Comparison of ENCODE assay signal across 1 cellular context in the genomic region with DNA sequence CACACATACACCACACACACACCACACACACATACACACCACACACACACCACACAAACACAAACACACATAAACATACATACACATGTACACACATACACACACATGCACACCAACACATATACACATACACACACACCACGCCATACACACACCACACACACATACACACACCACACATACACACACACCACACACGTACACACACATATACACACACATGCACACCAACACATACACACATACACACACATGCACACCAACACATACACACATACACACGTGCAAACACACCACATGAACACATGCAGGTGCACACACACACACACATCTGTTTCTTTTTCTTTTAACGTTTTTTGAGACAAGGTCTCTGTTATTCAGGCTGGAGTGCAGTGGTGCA.
TF ChIP-seq lines count a peak whose summit lies in the region.

No MANE protein-coding gene starts in this region.

TF ChIP-seq in HepG2, 621 proteins besides CTCF, POLR2A, EP300 and RAD21 (continued from another document and continues in another):
- TF ChIP-seq, protein P1, sequence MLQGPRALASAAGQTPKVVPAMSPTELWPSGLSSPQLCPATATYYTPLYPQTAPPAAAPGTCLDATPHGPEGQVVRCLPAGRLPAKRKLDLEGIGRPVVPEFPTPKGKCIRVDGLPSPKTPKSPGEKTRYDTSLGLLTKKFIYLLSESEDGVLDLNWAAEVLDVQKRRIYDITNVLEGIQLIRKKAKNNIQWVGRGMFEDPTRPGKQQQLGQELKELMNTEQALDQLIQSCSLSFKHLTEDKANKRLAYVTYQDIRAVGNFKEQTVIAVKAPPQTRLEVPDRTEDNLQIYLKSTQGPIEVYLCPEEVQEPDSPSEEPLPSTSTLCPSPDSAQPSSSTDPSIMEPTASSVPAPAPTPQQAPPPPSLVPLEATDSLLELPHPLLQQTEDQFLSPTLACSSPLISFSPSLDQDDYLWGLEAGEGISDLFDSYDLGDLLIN (CRISPR knock-in tag; IDR thresholded peaks at IDR 0.05; ENCODE audit: borderline replicate concordance), result no peak
- TF ChIP-seq ZNF607 (CRISPR knock-in tag; IDR thresholded peaks at IDR 0.05; ENCODE audit: borderline replicate concordance) (no peak), TERF1 (CRISPR knock-in tag; IDR thresholded peaks at IDR 0.05) (no peak), FOXO4 (CRISPR knock-in tag; conservative IDR thresholded peaks at IDR 0.05) (no peak), ZNF296 (CRISPR knock-in tag; conservative IDR thresholded peaks at IDR 0.05) (no peak), ZKSCAN1 (IDR thresholded peaks at IDR 0.05; ENCODE audit: low read length) (no peak), NR2F6 (IDR thresholded peaks at IDR 0.05) (no peak), NR2F6 (CRISPR knock-in tag; IDR thresholded peaks at IDR 0.05) (no peak), MNT (IDR thresholded peaks at IDR 0.05) (peak; percentile 82), BRF2 (CRISPR knock-in tag; IDR thresholded peaks at IDR 0.05) (no peak), PRPF4 (IDR thresholded peaks at IDR 0.05; ENCODE audit: low read depth, low read length, poor library complexity, severe bottlenecking) (no peak), ZNF704 (CRISPR knock-in tag; IDR thresholded peaks at IDR 0.05; ENCODE audit: borderline replicate concordance) (no peak), SMAD3 (CRISPR knock-in tag; IDR thresholded peaks at IDR 0.05) (no peak), ZNF646 (CRISPR knock-in tag; IDR thresholded peaks at IDR 0.05) (peak; percentile 97), SMYD3 (CRISPR knock-in tag; IDR thresholded peaks at IDR 0.05) (no peak), ZNF619 (CRISPR knock-in tag; IDR thresholded peaks at IDR 0.05) (no peak), BORCS8-MEF2B (CRISPR knock-in tag; IDR thresholded peaks at IDR 0.05) (no peak), ZNF205 (CRISPR knock-in tag; IDR thresholded peaks at IDR 0.05) (no peak), SIN3A (IDR thresholded peaks at IDR 0.05; ENCODE audit: borderline replicate concordance, low read depth, low read length) (no peak)
- TF ChIP-seq, protein P2, sequence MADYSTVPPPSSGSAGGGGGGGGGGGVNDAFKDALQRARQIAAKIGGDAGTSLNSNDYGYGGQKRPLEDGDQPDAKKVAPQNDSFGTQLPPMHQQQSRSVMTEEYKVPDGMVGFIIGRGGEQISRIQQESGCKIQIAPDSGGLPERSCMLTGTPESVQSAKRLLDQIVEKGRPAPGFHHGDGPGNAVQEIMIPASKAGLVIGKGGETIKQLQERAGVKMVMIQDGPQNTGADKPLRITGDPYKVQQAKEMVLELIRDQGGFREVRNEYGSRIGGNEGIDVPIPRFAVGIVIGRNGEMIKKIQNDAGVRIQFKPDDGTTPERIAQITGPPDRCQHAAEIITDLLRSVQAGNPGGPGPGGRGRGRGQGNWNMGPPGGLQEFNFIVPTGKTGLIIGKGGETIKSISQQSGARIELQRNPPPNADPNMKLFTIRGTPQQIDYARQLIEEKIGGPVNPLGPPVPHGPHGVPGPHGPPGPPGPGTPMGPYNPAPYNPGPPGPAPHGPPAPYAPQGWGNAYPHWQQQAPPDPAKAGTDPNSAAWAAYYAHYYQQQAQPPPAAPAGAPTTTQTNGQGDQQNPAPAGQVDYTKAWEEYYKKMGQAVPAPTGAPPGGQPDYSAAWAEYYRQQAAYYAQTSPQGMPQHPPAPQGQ (CRISPR knock-in tag; IDR thresholded peaks at IDR 0.05; ENCODE audit: borderline replicate concordance), result no peak
- TF ChIP-seq, protein P3, sequence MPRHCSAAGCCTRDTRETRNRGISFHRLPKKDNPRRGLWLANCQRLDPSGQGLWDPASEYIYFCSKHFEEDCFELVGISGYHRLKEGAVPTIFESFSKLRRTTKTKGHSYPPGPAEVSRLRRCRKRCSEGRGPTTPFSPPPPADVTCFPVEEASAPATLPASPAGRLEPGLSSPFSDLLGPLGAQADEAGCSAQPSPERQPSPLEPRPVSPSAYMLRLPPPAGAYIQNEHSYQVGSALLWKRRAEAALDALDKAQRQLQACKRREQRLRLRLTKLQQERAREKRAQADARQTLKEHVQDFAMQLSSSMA (CRISPR knock-in tag; IDR thresholded peaks at IDR 0.05), result no peak
- TF ChIP-seq, protein P4, sequence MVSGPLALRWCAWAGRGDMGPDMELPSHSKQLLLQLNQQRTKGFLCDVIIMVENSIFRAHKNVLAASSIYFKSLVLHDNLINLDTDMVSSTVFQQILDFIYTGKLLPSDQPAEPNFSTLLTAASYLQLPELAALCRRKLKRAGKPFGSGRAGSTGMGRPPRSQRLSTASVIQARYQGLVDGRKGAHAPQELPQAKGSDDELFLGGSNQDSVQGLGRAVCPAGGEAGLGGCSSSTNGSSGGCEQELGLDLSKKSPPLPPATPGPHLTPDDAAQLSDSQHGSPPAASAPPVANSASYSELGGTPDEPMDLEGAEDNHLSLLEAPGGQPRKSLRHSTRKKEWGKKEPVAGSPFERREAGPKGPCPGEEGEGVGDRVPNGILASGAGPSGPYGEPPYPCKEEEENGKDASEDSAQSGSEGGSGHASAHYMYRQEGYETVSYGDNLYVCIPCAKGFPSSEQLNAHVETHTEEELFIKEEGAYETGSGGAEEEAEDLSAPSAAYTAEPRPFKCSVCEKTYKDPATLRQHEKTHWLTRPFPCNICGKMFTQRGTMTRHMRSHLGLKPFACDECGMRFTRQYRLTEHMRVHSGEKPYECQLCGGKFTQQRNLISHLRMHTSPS (CRISPR knock-in tag; IDR thresholded peaks at IDR 0.05; ENCODE audit: low read depth), result no peak
